In genomic region chr3:47743855-47744254, GRCh38 we compare ENCODE assay signal across 2 cellular contexts.
TF ChIP-seq lines count a peak whose summit lies in the region.

No MANE protein-coding gene starts in this region.

TF ChIP-seq in GM23338, 12 proteins besides CTCF, POLR2A, EP300 and RAD21:
- no peak for TF ChIP-seq JUNB (IDR thresholded peaks at IDR 0.05; ENCODE audit: unreplicated experiment)
- no peak for TF ChIP-seq EZH2 (IDR thresholded peaks at IDR 0.05; ENCODE audit: low read depth, unreplicated experiment)
- TF ChIP-seq STAT1 (IDR thresholded peaks at IDR 0.05; ENCODE audit: unreplicated experiment) = no peak
- no peak for TF ChIP-seq ZNF114 (CRISPR knock-in tag; IDR thresholded peaks at IDR 0.05)
- TF ChIP-seq ZNF331 (CRISPR knock-in tag; IDR thresholded peaks at IDR 0.05; ENCODE audit: low read depth) = no peak
- no peak for TF ChIP-seq EZH2phosphoT487 (IDR thresholded peaks at IDR 0.05; ENCODE audit: unreplicated experiment)
- TF ChIP-seq ETS1 (IDR thresholded peaks at IDR 0.05) = no peak
- TF ChIP-seq POLR2AphosphoS5 (IDR thresholded peaks at IDR 0.05; ENCODE audit: low read depth) = no peak
- no peak for TF ChIP-seq CREB1 (CRISPR knock-in tag; IDR thresholded peaks at IDR 0.05; ENCODE audit: low read depth)
- TF ChIP-seq REST (IDR thresholded peaks at IDR 0.05; ENCODE audit: unreplicated experiment) = no peak
- TF ChIP-seq ZNF462 (CRISPR knock-in tag; IDR thresholded peaks at IDR 0.05) = no peak
- no peak for TF ChIP-seq NANOG (IDR thresholded peaks at IDR 0.05; ENCODE audit: borderline replicate concordance)
TF ChIP-seq in GM23338: peak in this region for 0.

TF ChIP-seq in K562, 482 proteins besides CTCF, POLR2A, EP300 and RAD21:
- TF ChIP-seq HNRNPL (IDR thresholded peaks at IDR 0.05; ENCODE audit: low read depth, low read length) = no peak
- peak; percentile 36 for TF ChIP-seq CEBPB (tag; IDR thresholded peaks at IDR 0.05)
TF ChIP-seq in K562: peak in this region for 1.
